In genomic region chr11:98153752-98154151, GRCh38 we compare ENCODE assay signal across 27 cellular contexts.
"Had no signal": no experiment of that assay in that cellular context is flagged by ENCODE, and none has a peak within 500 bp of the region (broad histone marks: within the 10 kb centered on the region; RNA-seq: fewer than 3 reads in every experiment).

No MANE protein-coding gene starts in this region.

- H3K4me1 ChIP-seq: colonic mucosa, esophagus muscularis mucosa, esophagus squamous epithelium, foreskin keratinocyte, gastrocnemius medialis, gastroesophageal sphincter, heart left ventricle, heart right ventricle had no signal

- H3K27ac ChIP-seq: colonic mucosa, coronary artery, dorsolateral prefrontal cortex, epithelial cell of prostate, esophagus muscularis mucosa, esophagus squamous epithelium, foreskin keratinocyte, gastrocnemius medialis, gastroesophageal sphincter, heart left ventricle, heart right ventricle had no signal

- H3K27me3 ChIP-seq: colonic mucosa, dorsolateral prefrontal cortex, esophagus muscularis mucosa, esophagus squamous epithelium, foreskin keratinocyte, gastrocnemius medialis, gastroesophageal sphincter, heart left ventricle, heart right ventricle had no signal

- H3K4me3 ChIP-seq: colonic mucosa, coronary artery, dorsolateral prefrontal cortex, esophagus muscularis mucosa, esophagus squamous epithelium, gastrocnemius medialis, gastroesophageal sphincter, heart left ventricle, heart right ventricle had no signal

- FAIRE-seq: colon, endometrium, endothelial cell of umbilical vein, frontal cortex had no signal

- H3K9me3 ChIP-seq: colonic mucosa, esophagus squamous epithelium, gastrocnemius medialis had no signal

- DNase-seq: colonic mucosa; cortex of kidney; dermis blood vessel endothelial cell; dorsolateral prefrontal cortex; effector CD4-positive, alpha-beta T cell; effector CD8-positive, alpha-beta T cell; effector memory CD4-positive, alpha-beta T cell; effector memory CD8-positive, alpha-beta T cell; endodermal cell; erythroblast; esophagus squamous epithelium; foreskin fibroblast; foreskin keratinocyte; gastrocnemius medialis; glutamatergic neuron; head of caudate nucleus; heart left ventricle; heart right ventricle had no signal

- H3K36me3 ChIP-seq: colonic mucosa, esophagus muscularis mucosa, esophagus squamous epithelium, gastrocnemius medialis, gastroesophageal sphincter, heart left ventricle, heart right ventricle had no signal

- ATAC-seq: effector memory CD8-positive, alpha-beta T cell; esophagus mucosa; foreskin keratinocyte; gastrocnemius medialis; gastroesophageal sphincter; heart left ventricle; heart right ventricle had no signal
